Comparison of ENCODE assay signal across 10 cellular contexts in the genomic region with DNA sequence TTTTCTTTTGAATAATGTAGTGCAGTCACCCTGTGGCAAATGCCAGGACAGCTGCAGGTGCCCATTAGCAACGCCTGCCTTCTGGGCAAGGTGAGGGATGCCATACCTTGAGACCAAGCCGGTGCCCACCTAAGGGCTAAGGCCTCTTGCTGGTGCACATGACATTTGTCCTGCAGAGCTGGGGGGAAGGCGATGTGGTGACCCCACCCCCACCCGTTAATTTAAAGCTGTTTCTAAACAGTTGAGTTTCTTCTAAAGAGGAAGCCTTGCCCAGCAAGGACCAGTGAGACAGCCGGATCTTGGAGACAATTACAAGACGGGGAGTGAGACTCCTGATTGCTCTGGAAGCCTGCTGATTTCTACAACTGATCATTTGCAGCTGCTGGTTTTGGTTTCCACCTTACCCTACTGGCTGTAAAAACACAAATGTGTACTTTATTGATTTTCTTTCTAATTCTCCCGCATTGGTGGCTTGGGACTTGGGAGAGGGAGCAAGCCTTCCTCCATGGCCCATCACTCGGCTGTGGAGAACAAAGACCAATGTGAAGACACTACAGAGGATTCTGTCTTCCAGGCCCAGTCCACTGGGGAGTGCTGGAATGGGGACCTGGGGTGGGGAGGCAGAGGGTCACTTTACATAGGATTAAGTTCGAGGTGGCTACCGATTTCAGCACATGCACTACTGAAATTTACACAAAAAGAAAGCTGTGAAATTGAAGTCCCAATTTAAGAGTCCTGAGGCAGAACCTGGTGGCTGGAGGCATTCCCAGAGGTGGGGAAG. TPM values are rescaled to one million over a fixed set of nuclear protein-coding genes. Genes with fewer than 3 reads are reported as not detected.
DNase-seq lines count a peak whose midpoint lies in the region; ATAC-seq and TF ChIP-seq lines count a peak whose summit lies in the region.
"Had no signal": no experiment of that assay in that cellular context is flagged by ENCODE, and none has a peak within 500 bp of the region (broad histone marks: within the 10 kb centered on the region; RNA-seq: fewer than 3 reads in every experiment).

No MANE protein-coding gene starts in this region.

- H3K36me3 ChIP-seq in esophagus squamous epithelium: peaks cover 0 to 62% (median 0%) of the 10 kb centered on the region in 3 donors
- H3K36me3 ChIP-seq: vagina had no signal

- H3K4me3 ChIP-seq in esophagus squamous epithelium: peak overlapping the region; percentile 0 to 85 (median 38)
- H3K4me3 ChIP-seq: vagina had no signal

- H3K4me1 ChIP-seq in esophagus squamous epithelium: peaks cover 15 to 81% (median 16%) of the 10 kb centered on the region in 3 donors

- H3K27ac Mint-ChIP-seq in activated naive CD4-positive, alpha-beta T cell treated with anti-CD3 and anti-CD28 coated beads, Interleukin-2, amount 10 ng/mL, durations not matched to agents 7 days and 5 days: peak overlapping the region; percentile 77
- H3K27ac Mint-ChIP-seq in T-cell: peak overlapping the region; percentile 82 to 98
- no peak overlapping the region for H3K27ac Mint-ChIP-seq in type B pancreatic cell

- H3K27me3 ChIP-seq in esophagus squamous epithelium: no peaks in the 10 kb centered on the region
- H3K27me3 ChIP-seq: vagina had no signal

- no peak overlapping the region for H3K27ac ChIP-seq in esophagus squamous epithelium
- H3K27ac ChIP-seq: vagina had no signal

- peaks cover 7% of the 10 kb centered on the region for H3K27me3 Mint-ChIP-seq in activated naive CD4-positive, alpha-beta T cell treated with anti-CD3 and anti-CD28 coated beads, Interleukin-2, amount 10 ng/mL, durations not matched to agents 7 days and 5 days
- H3K27me3 Mint-ChIP-seq in T-cell (no peaks in the 10 kb centered on the region), type B pancreatic cell (peaks cover 3% of the 10 kb centered on the region)

- 73 to 75% methylated on average over 6 to 10 of the region's 10 CpGs for WGBS in esophagus squamous epithelium, 2 donors

- H3K36me3 Mint-ChIP-seq in activated naive CD4-positive, alpha-beta T cell treated with anti-CD3 and anti-CD28 coated beads, Interleukin-2, amount 10 ng/mL, durations not matched to agents 7 days and 5 days: peaks cover 33% of the 10 kb centered on the region
- H3K36me3 Mint-ChIP-seq in T-cell: peaks cover 25% of the 10 kb centered on the region
- H3K36me3 Mint-ChIP-seq in type B pancreatic cell: peaks cover 7% of the 10 kb centered on the region

- DNase-seq in activated naive CD4-positive, alpha-beta T cell treated with anti-CD3 and anti-CD28 coated beads, Interleukin-2, amount 10 ng/mL, durations not matched to agents 7 days and 5 days: no peak
- DNase-seq in activated naive CD4-positive, alpha-beta T cell treated with anti-CD3 and anti-CD28 coated beads, Interleukin-2, amount 50 U/mL, for 16 hours: no peak
- no peak for DNase-seq in T-cell
- DNase-seq in esophagus squamous epithelium (lab: John Stamatoyannopoulos, UW): no peak
- no peak for DNase-seq in type B pancreatic cell (ENCODE audit: extremely low spot score, unreplicated experiment)
- no peak for DNase-seq in GM19240 (ENCODE audit: insufficient read length, low spot score)
- DNase-seq in OCI-M2 (lab: John Stamatoyannopoulos, UW; ENCODE audit: unreplicated experiment): no peak
- DNase-seq: central memory CD4-positive, alpha-beta T cell had no signal

- intact Hi-C loops in esophagus squamous epithelium (cut with DNase I): loop anchor here (10.0 kb wide), 2 partner anchors 125 to 265 kb away; no protein-coding TSS in a partner anchor

- TF ChIP-seq CTCF in esophagus squamous epithelium (IDR thresholded peaks at IDR 0.05) (no peak), type B pancreatic cell (conservative IDR thresholded peaks at IDR 0.05) (no peak)

- H3K4me1 Mint-ChIP-seq in activated naive CD4-positive, alpha-beta T cell treated with anti-CD3 and anti-CD28 coated beads, Interleukin-2, amount 10 ng/mL, durations not matched to agents 7 days and 5 days: peaks cover 74% of the 10 kb centered on the region
- H3K4me1 Mint-ChIP-seq in T-cell: peaks cover 72 to 73% (median 72%) of the 10 kb centered on the region in 3 donors
- peaks cover 17% of the 10 kb centered on the region for H3K4me1 Mint-ChIP-seq in type B pancreatic cell (ENCODE audit: unreplicated experiment)

- no peak for TF ChIP-seq POLR2A in esophagus squamous epithelium (IDR thresholded peaks at IDR 0.05)

- ATAC-seq in T-cell (replicated peaks in 1 of 4) (no peak), HG02571 (IDR thresholded peaks at IDR 0.05; ENCODE audit: unreplicated experiment) (no peak)

- POLR2A ChIA-PET in T-cell (lab: Charles Lee): interaction anchor here (0.6 kb wide), 2 partner anchors 9 to 72 kb away, joined by 3 to 7 read pairs; no protein-coding TSS in a partner anchor

- CTCF ChIA-PET in activated naive CD4-positive, alpha-beta T cell treated with anti-CD3 and anti-CD28 coated beads, Interleukin-2, amount 10 ng/mL, durations not matched to agents 7 days and 5 days (lab: Charles Lee): interaction anchor here (0.8 to 4.7 kb wide), 7 partner anchors 8 to 119 kb away, joined by 3 to 23 read pairs (median 6); no protein-coding TSS in a partner anchor
- CTCF ChIA-PET in T-cell (lab: Charles Lee): interaction anchor here in 1 of 2 donors (0.8 kb wide), 1 partner anchor 35 kb away, joined by 4 read pairs; no protein-coding TSS in a partner anchor

- H3K4me3 Mint-ChIP-seq in activated naive CD4-positive, alpha-beta T cell treated with anti-CD3 and anti-CD28 coated beads, Interleukin-2, amount 10 ng/mL, durations not matched to agents 7 days and 5 days: peak overlapping the region; percentile 80
- H3K4me3 Mint-ChIP-seq in T-cell: peak overlapping the region; percentile 81 to 90 (median 87)
- H3K4me3 Mint-ChIP-seq in type B pancreatic cell: peak overlapping the region; percentile 73

- H3K9me3 Mint-ChIP-seq in activated naive CD4-positive, alpha-beta T cell treated with anti-CD3 and anti-CD28 coated beads, Interleukin-2, amount 10 ng/mL, durations not matched to agents 7 days and 5 days: no peaks in the 10 kb centered on the region
- H3K9me3 Mint-ChIP-seq in T-cell (no peaks in the 10 kb centered on the region), type B pancreatic cell (no peaks in the 10 kb centered on the region)

- no peaks in the 10 kb centered on the region for H3K9me3 ChIP-seq in esophagus squamous epithelium
- H3K9me3 ChIP-seq: vagina had no signal

RNA-seq across cellular contexts. Expression of a gene that starts 2.7 kb away (rescaled TPM):
- total RNA-seq in T-cell (10 to 100 TPM in 3 of 5 donors, 1 to 10 TPM in 2; 8.1 to 23.8 (median 14.7) TPM), esophagus squamous epithelium (10 to 100 TPM in 2 of 4 donors, 1 to 10 TPM in 2; 5.7 to 12.1 (median 10.7) TPM), type B pancreatic cell (ENCODE audit: low replicate concordance) (6.9 and 9.7 TPM in 2 replicates)

RNA-seq across cellular contexts. Expression of a gene that starts 45.2 kb away (rescaled TPM):
- total RNA-seq in T-cell (10 to 100 TPM; 56.3 to 72.8 (median 62.9) TPM), esophagus squamous epithelium (100 to 1,000 TPM in 1 of 4 donors, 10 to 100 TPM in 3; 53.5 to 148 (median 70.3) TPM), type B pancreatic cell (ENCODE audit: low replicate concordance) (109 and 117 TPM in 2 replicates)
